8 cellular contexts compared by ENCODE assay signal in the genomic region with DNA sequence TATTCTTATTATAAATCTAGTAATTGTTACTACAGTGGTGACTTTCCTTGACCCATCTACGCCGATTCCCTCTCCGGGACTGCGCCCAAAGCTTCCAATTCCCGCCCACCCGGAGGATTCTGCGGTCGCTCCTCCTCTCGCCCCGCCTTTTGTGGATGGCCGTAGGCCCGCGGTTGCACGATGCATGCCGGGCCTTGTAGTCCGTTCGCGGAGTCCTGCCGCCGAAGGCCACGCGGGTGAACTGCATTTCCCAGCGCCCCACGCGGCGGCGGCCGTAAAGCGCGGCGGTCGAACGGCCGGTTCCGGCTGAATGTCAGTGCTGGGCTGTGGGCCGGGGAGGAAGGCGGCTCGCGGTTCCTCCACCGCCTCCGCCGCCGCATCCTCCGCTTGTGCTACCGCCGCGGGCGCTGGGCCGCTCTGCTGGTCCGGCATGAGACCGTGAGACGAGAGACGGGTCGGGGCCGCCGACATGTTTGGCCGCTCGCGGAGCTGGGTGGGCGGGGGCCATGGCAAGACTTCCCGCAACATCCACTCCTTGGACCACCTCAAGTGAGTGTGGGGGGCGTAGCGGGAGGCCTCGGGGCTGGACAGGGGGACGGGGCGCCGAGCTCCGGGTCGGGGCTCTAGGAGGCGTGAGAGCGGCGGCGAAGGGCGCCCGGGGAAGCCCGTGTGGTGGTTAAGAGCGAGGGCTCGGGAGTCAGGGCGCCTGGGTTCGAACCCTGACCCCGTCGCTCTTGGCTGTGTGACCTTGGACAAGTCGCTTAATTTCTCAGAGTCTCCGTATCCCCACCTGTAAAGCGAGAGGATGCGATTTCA. TPM values are rescaled to one million over a fixed set of nuclear protein-coding genes. Genes with fewer than 3 reads are reported as not detected.
DNase-seq lines count a peak whose midpoint lies in the region; ATAC-seq lines count a peak whose summit lies in the region.

A gene with protein sequence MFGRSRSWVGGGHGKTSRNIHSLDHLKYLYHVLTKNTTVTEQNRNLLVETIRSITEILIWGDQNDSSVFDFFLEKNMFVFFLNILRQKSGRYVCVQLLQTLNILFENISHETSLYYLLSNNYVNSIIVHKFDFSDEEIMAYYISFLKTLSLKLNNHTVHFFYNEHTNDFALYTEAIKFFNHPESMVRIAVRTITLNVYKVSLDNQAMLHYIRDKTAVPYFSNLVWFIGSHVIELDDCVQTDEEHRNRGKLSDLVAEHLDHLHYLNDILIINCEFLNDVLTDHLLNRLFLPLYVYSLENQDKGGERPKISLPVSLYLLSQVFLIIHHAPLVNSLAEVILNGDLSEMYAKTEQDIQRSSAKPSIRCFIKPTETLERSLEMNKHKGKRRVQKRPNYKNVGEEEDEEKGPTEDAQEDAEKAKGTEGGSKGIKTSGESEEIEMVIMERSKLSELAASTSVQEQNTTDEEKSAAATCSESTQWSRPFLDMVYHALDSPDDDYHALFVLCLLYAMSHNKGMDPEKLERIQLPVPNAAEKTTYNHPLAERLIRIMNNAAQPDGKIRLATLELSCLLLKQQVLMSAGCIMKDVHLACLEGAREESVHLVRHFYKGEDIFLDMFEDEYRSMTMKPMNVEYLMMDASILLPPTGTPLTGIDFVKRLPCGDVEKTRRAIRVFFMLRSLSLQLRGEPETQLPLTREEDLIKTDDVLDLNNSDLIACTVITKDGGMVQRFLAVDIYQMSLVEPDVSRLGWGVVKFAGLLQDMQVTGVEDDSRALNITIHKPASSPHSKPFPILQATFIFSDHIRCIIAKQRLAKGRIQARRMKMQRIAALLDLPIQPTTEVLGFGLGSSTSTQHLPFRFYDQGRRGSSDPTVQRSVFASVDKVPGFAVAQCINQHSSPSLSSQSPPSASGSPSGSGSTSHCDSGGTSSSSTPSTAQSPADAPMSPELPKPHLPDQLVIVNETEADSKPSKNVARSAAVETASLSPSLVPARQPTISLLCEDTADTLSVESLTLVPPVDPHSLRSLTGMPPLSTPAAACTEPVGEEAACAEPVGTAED (plus strand): TSS at position 316 of the 816 bp plus-strand sequence. CDS start 154 bp downstream, at position 470.

- ATAC-seq in GM21390 (IDR thresholded peaks at IDR 0.05; ENCODE audit: unreplicated experiment) = peak; percentile 55

- H3K14ac ChIP-seq in mesenchymal stem cell (ENCODE audit: low read length in 2 of 2) = peak within 1 kb of the TSS in 1 of 2 experiments; percentile 71

- no peak within 1 kb of the TSS for H3K4ac ChIP-seq in mesenchymal stem cell (ENCODE audit: low read depth in 1 of 2, low read length in 2 of 2)

- DNase-seq in Caki2 (ENCODE audit: low read depth) = peak; percentile 93
- DNase-seq in NT2/D1 (ENCODE audit: low read depth, low spot score) = peak; percentile 92
- DNase-seq in activated CD8-positive, alpha-beta memory T cell treated with anti-CD3 and anti-CD28 coated beads for 48 hours (ENCODE audit: low read depth in 2 of 3, low spot score in 2 of 3) = peak; percentile 80 to 90 (median 85)
- peak; percentile 96 for DNase-seq in mesenchymal stem cell
- DNase-seq in stimulated activated CD8-positive, alpha-beta memory T cell treated with anti-CD3 and anti-CD28 coated beads, Interleukin-12 subunit alpha, Interleukin-12 subunit beta, amount 100 ng/mL, for 24 hours (ENCODE audit: extremely low read depth) = peak; percentile 84

- peak within 1 kb of the TSS; percentile 67 to 84 for H3K18ac ChIP-seq in mesenchymal stem cell (ENCODE audit: low read depth in 1 of 2, low read length in 2 of 2)

- peak within 1 kb of the TSS; percentile 87 for H4K8ac ChIP-seq in mesenchymal stem cell (ENCODE audit: low read length)

- no peak within 1 kb of the TSS for H2AK5ac ChIP-seq in mesenchymal stem cell (ENCODE audit: low read length, severe bottlenecking)

- in situ Hi-C loops in Caki2 (cut with HindIII; ENCODE audit: low pct_unique_long_range_greater_than_20kb, low sequenced_read_pairs) = no loop called here

- H3K9me3 ChIP-seq in HUES48 (ENCODE audit: control insufficient read depth, insufficient read depth, low read length) (no peaks in the 10 kb centered on the region), NT2/D1 (ENCODE audit: insufficient read depth, low read length) (no peaks in the 10 kb centered on the region), endocrine pancreas (ENCODE audit: control insufficient read depth, low read length) (no peaks in the 10 kb centered on the region), mesenchymal stem cell (ENCODE audit: control insufficient read depth, low read length) (no peaks in the 10 kb centered on the region)

- H3K4me3 ChIP-seq in HUES48 (ENCODE audit: low read depth, low read length) = peak within 1 kb of the TSS; percentile 92
- H3K4me3 ChIP-seq in NT2/D1 (ENCODE audit: insufficient read length, low read depth) = peak within 1 kb of the TSS; percentile 78
- H3K4me3 ChIP-seq in endocrine pancreas (ENCODE audit: control insufficient read depth, insufficient read depth, low read length) = peak within 1 kb of the TSS; percentile 78
- H3K4me3 ChIP-seq in mesenchymal stem cell (ENCODE audit: insufficient read depth in 1 of 2, low read depth in 1 of 2, low read length in 2 of 2) = peak within 1 kb of the TSS; percentile 92 to 95

- peak within 1 kb of the TSS; percentile 78 for H2BK15ac ChIP-seq in mesenchymal stem cell (ENCODE audit: low read depth, poor library complexity, severe bottlenecking)

- H3K4me2 ChIP-seq in mesenchymal stem cell (ENCODE audit: low read length, poor library complexity, severe bottlenecking) = peak within 1 kb of the TSS; percentile 85

- H3K4me1 ChIP-seq in HUES48 (ENCODE audit: control insufficient read depth, insufficient read depth, low read length) (peaks cover 57% of the 10 kb centered on the region), NT2/D1 (ENCODE audit: insufficient read depth, insufficient read length) (peaks cover 23% of the 10 kb centered on the region), endocrine pancreas (ENCODE audit: control insufficient read depth, insufficient read depth, low read length) (peaks cover 2% of the 10 kb centered on the region), mesenchymal stem cell (ENCODE audit: control insufficient read depth, insufficient read depth, low read depth, low read length) (peaks cover 46% of the 10 kb centered on the region)

- peaks cover 13% of the 10 kb centered on the region for H3K79me1 ChIP-seq in mesenchymal stem cell (replicated peaks; ENCODE audit: low read length, poor library complexity, severe bottlenecking)

- H3K27me3 ChIP-seq in HUES48 (ENCODE audit: control insufficient read depth, insufficient read depth, low read length) = no peaks in the 10 kb centered on the region
- peaks cover 15% of the 10 kb centered on the region for H3K27me3 ChIP-seq in NT2/D1 (ENCODE audit: insufficient read depth, insufficient read length)
- no peaks in the 10 kb centered on the region for H3K27me3 ChIP-seq in endocrine pancreas (ENCODE audit: control insufficient read depth, insufficient read depth, low read length)
- no peaks in the 10 kb centered on the region for H3K27me3 ChIP-seq in mesenchymal stem cell (ENCODE audit: control insufficient read depth in 1 of 2, insufficient read depth in 1 of 2, low read length in 2 of 2)

- H2BK12ac ChIP-seq in mesenchymal stem cell (ENCODE audit: low read length in 2 of 2) = no peak within 1 kb of the TSS

- no peak within 1 kb of the TSS for H3K9ac ChIP-seq in HUES48 (ENCODE audit: low read depth, low read length)
- H3K9ac ChIP-seq in NT2/D1 (ENCODE audit: insufficient read length, low read depth) = peak within 1 kb of the TSS; percentile 76
- H3K9ac ChIP-seq in endocrine pancreas (ENCODE audit: control insufficient read depth, insufficient read depth, low read length) = peak within 1 kb of the TSS; percentile 73
- peak within 1 kb of the TSS; percentile 91 for H3K9ac ChIP-seq in mesenchymal stem cell (ENCODE audit: low read length)

- H2AFZ ChIP-seq in mesenchymal stem cell (ENCODE audit: low read depth, low read length) = peak within 1 kb of the TSS; percentile 83

- peak within 1 kb of the TSS; percentile 78 for H4K91ac ChIP-seq in mesenchymal stem cell (ENCODE audit: low read length)

- H3K23ac ChIP-seq in mesenchymal stem cell (ENCODE audit: low read length in 2 of 2) = no peak within 1 kb of the TSS

- H2BK120ac ChIP-seq in mesenchymal stem cell (ENCODE audit: low read depth, low read length) = no peak within 1 kb of the TSS

- no peak within 1 kb of the TSS for H2BK5ac ChIP-seq in mesenchymal stem cell (ENCODE audit: low read depth, low read length, poor library complexity, severe bottlenecking)

- WGBS in mesenchymal stem cell = 3% methylated on average over 53 of the region's 86 CpGs

- H3K27ac ChIP-seq in HUES48 (ENCODE audit: low read depth, low read length) (peak within 1 kb of the TSS; percentile 35), mesenchymal stem cell (ENCODE audit: low read length, poor library complexity, severe bottlenecking) (no peak within 1 kb of the TSS)

- H3K36me3 ChIP-seq in HUES48 (ENCODE audit: control insufficient read depth, insufficient read depth, low read length) = peaks cover 7% of the 10 kb centered on the region; the same call in 1 of the 2 replicates
- peaks cover 13% of the 10 kb centered on the region for H3K36me3 ChIP-seq in NT2/D1 (ENCODE audit: insufficient read depth, insufficient read length, low read length)
- no peaks in the 10 kb centered on the region for H3K36me3 ChIP-seq in endocrine pancreas (ENCODE audit: control insufficient read depth, insufficient read depth, low read length)
- peaks cover 0 to 9% of the 10 kb centered on the region in 2 experiments for H3K36me3 ChIP-seq in mesenchymal stem cell (ENCODE audit: control insufficient read depth in 1 of 2, insufficient read depth in 2 of 2, low read depth in 1 of 2, low read length in 2 of 2)

RNA-seq across cellular contexts. Expression of the gene that starts here (rescaled TPM):
- total RNA-seq in Caki2 (2014; rRNA removed; shearing (Covaris generic); ENCODE audit: low replicate concordance) = 17.7 and 25.7 TPM in 2 replicates
- polyA plus RNA-seq in mesenchymal stem cell (2013, experiment 1 of 2) = 8.6 TPM
- 8.3 TPM for polyA plus RNA-seq in mesenchymal stem cell (2013, experiment 2 of 2)
